In the genomic region with DNA sequence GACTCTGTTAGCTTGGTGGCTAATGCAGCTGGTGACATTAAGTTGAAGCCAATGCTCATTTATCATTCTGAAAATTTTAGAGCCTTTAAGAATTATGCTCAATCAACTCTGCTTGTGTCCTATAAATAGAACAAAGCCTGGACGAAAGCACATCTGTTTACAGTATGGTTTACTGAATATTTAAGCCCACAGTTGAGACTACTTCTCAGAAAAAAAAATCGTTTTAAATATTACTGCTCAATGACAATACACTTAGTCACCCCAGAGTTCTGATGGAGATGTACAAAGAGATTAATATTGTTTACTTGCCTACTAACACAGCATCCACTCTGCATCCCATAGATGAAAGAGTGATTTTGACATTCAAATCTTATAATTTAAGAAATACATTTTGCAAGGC, we compare ENCODE assay signal across 23 cellular contexts.
"Had no signal": no experiment of that assay in that cellular context is flagged by ENCODE, and none has a peak within 500 bp of the region (broad histone marks: within the 10 kb centered on the region; RNA-seq: fewer than 3 reads in every experiment).

No MANE protein-coding gene starts in this region.

- H3K4me3 ChIP-seq: body of pancreas, cardiac muscle cell, hepatocyte, left ventricle myocardium inferior, spleen, thoracic aorta, upper lobe of left lung had no signal

- H3K27me3 Mint-ChIP-seq: activated B cell treated with CpG ODN at 0.5 μM for 24 hours; activated CD4-positive, alpha-beta T cell treated with anti-CD3 and anti-CD28 coated beads for 36 hours; activated naive CD8-positive, alpha-beta T cell treated with anti-CD3 and anti-CD28 coated beads, Interleukin-2, amount 50 U/mL, for 24 hours; progenitor cell of endocrine pancreas had no signal

- H3K9me3 Mint-ChIP-seq: activated naive CD8-positive, alpha-beta T cell treated with anti-CD3 and anti-CD28 coated beads, Interleukin-2, amount 50 U/mL, for 24 hours; activated T-cell treated with anti-CD3 and anti-CD28 coated beads, Interleukin-2, amount 50 U/mL, for 72 hours had no signal

- H3K27ac ChIP-seq: body of pancreas, cardiac muscle cell, hepatocyte, left ventricle myocardium inferior, spleen, thoracic aorta, upper lobe of left lung had no signal

- H3K27me3 ChIP-seq: body of pancreas, cardiac muscle cell, hepatocyte, spleen, upper lobe of left lung had no signal

- H3K4me1 ChIP-seq: body of pancreas, left ventricle myocardium inferior, spleen, upper lobe of left lung had no signal

- DNase-seq: activated B cell treated with CpG ODN at 0.5 μM for 24 hours; activated CD4-positive, alpha-beta T cell treated with anti-CD3 and anti-CD28 coated beads for 36 hours; activated CD4-positive, alpha-beta T cell treated with anti-CD3 and anti-CD28 coated beads, Interleukin-2, amount 50 U/mL, for 4 hours; activated gamma-delta T cell; activated naive CD4-positive, alpha-beta T cell treated with anti-CD3 and anti-CD28 coated beads, Interleukin-2, amount 50 U/mL, for 16 hours; activated naive CD8-positive, alpha-beta T cell treated with anti-CD3 and anti-CD28 coated beads, Interleukin-2, amount 50 U/mL, for 24 hours; activated T-cell treated with anti-CD3 and anti-CD28 coated beads, Interleukin-2, amount 50 U/mL, for 72 hours; anterior cingulate cortex; body of pancreas; glutamatergic neuron; left ventricle myocardium inferior; natural killer cell; retina; spleen; stimulated activated CD4-positive, alpha-beta T cell treated with anti-CD3 and anti-CD28 coated beads, Interleukin-4, amount 100 ng/mL, for 1 hour; stimulated activated naive CD4-positive, alpha-beta T cell; T-helper 9 cell; upper lobe of left lung had no signal

- H3K79me2 ChIP-seq: hepatocyte had no signal

- H2AFZ ChIP-seq: hepatocyte had no signal

- H3K4me1 Mint-ChIP-seq: activated B cell treated with CpG ODN at 0.5 μM for 24 hours; activated CD4-positive, alpha-beta T cell treated with anti-CD3 and anti-CD28 coated beads for 36 hours; activated naive CD8-positive, alpha-beta T cell treated with anti-CD3 and anti-CD28 coated beads, Interleukin-2, amount 50 U/mL, for 24 hours; mesothelial cell of epicardium; natural killer cell had no signal

- H3K36me3 ChIP-seq: cardiac muscle cell, left ventricle myocardium inferior, spleen, thoracic aorta, upper lobe of left lung had no signal

- H3K27ac Mint-ChIP-seq: activated B cell treated with CpG ODN at 0.5 μM for 24 hours; activated CD4-positive, alpha-beta T cell treated with anti-CD3 and anti-CD28 coated beads for 36 hours; activated naive CD8-positive, alpha-beta T cell treated with anti-CD3 and anti-CD28 coated beads, Interleukin-2, amount 50 U/mL, for 24 hours; activated T-cell treated with anti-CD3 and anti-CD28 coated beads, Interleukin-2, amount 50 U/mL, for 72 hours; mesothelial cell of epicardium; natural killer cell; progenitor cell of endocrine pancreas had no signal

- H3K4me2 ChIP-seq: hepatocyte had no signal

- H3K9me3 ChIP-seq: body of pancreas, upper lobe of left lung had no signal

- H3K4me3 Mint-ChIP-seq: activated B cell treated with CpG ODN at 0.5 μM for 24 hours; activated CD4-positive, alpha-beta T cell treated with anti-CD3 and anti-CD28 coated beads for 36 hours; activated naive CD8-positive, alpha-beta T cell treated with anti-CD3 and anti-CD28 coated beads, Interleukin-2, amount 50 U/mL, for 24 hours; activated T-cell treated with anti-CD3 and anti-CD28 coated beads, Interleukin-2, amount 50 U/mL, for 72 hours; mesothelial cell of epicardium; natural killer cell had no signal

- H3K36me3 Mint-ChIP-seq: mesothelial cell of epicardium, natural killer cell had no signal
